In genomic region chrX:136227074-136227473, GRCh38 we compare ENCODE assay signal across 1 cellular context.
TF ChIP-seq lines count a peak whose summit lies in the region.

No MANE protein-coding gene starts in this region.

TF ChIP-seq in K562, 482 proteins besides CTCF, POLR2A, EP300 and RAD21 (continued from another document):
- TF ChIP-seq, protein P1, sequence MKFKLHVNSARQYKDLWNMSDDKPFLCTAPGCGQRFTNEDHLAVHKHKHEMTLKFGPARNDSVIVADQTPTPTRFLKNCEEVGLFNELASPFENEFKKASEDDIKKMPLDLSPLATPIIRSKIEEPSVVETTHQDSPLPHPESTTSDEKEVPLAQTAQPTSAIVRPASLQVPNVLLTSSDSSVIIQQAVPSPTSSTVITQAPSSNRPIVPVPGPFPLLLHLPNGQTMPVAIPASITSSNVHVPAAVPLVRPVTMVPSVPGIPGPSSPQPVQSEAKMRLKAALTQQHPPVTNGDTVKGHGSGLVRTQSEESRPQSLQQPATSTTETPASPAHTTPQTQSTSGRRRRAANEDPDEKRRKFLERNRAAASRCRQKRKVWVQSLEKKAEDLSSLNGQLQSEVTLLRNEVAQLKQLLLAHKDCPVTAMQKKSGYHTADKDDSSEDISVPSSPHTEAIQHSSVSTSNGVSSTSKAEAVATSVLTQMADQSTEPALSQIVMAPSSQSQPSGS (CRISPR knock-in tag; IDR thresholded peaks at IDR 0.05), result no peak
- TF ChIP-seq ZC3H4 (CRISPR knock-in tag; IDR thresholded peaks at IDR 0.05; ENCODE audit: borderline replicate concordance) (no peak), SMARCE1 (IDR thresholded peaks at IDR 0.05) (no peak)
